ENCODE assay signal across 24 cellular contexts in genomic region chr2:218804817-218805216, GRCh38. TPM values are rescaled to one million over a fixed set of nuclear protein-coding genes. Genes with fewer than 3 reads are reported as not detected.
DNase-seq lines count a peak whose midpoint lies in the region; ATAC-seq and TF ChIP-seq lines count a peak whose summit lies in the region.
"Had no signal": no experiment of that assay in that cellular context is flagged by ENCODE, and none has a peak within 500 bp of the region (broad histone marks: within the 10 kb centered on the region; RNA-seq: fewer than 3 reads in every experiment).

No MANE protein-coding gene starts in this region.

- no peak overlapping the region for H3K9ac ChIP-seq in rectal smooth muscle tissue (ENCODE audit: low read length)

- ATAC-seq in left cardiac atrium, result no peak
- ATAC-seq in GM21576 (IDR thresholded peaks at IDR 0.05; ENCODE audit: unreplicated experiment), result no peak
- ATAC-seq: CD8-positive, alpha-beta T cell; HCT116 had no signal

- WGBS in esophagus muscularis mucosa, result 80% methylated on average over 1 of the region's 1 CpG
- 92 to 93% methylated on average over 1 of the region's 1 CpG for WGBS in lower leg skin, 2 donors

- intact Hi-C loops in left ventricle myocardium inferior (cut with micrococcal nuclease), result no loop called here
- intact Hi-C loops in left cardiac atrium (cut with DNase I), result no loop called here
- intact Hi-C loops in esophagus muscularis mucosa (cut with DNase I), result no loop called here
- intact Hi-C loops in vagina (cut with DNase I), result no loop called here
- intact Hi-C loops in lower leg skin (cut with DNase I; ENCODE audit: low total_unique reads), result no loop called here

- H3K27me3 ChIP-seq in left ventricle myocardium inferior (ENCODE audit: low read depth), result no peaks in the 10 kb centered on the region
- no peaks in the 10 kb centered on the region for H3K27me3 ChIP-seq in esophagus muscularis mucosa
- H3K27me3 ChIP-seq in rectal smooth muscle tissue (ENCODE audit: control insufficient read depth, insufficient read depth, low read length), result no peaks in the 10 kb centered on the region
- no peaks in the 10 kb centered on the region for H3K27me3 ChIP-seq in vagina
- H3K27me3 ChIP-seq: Peyer's patch had no signal

- peaks cover 19% of the 10 kb centered on the region for H3K4me1 ChIP-seq in left ventricle myocardium inferior
- H3K4me1 ChIP-seq in esophagus muscularis mucosa, result peaks cover 0 to 27% (median 25%) of the 10 kb centered on the region in 4 donors
- peaks cover 14% of the 10 kb centered on the region for H3K4me1 ChIP-seq in rectal smooth muscle tissue (ENCODE audit: control insufficient read depth, insufficient read depth, low read length)
- peaks cover 40% of the 10 kb centered on the region for H3K4me1 ChIP-seq in vagina

- TF ChIP-seq CTCF in left ventricle myocardium inferior (IDR thresholded peaks at IDR 0.05; ENCODE audit: borderline replicate concordance), result no peak
- no peak for TF ChIP-seq CTCF in esophagus muscularis mucosa (IDR thresholded peaks at IDR 0.05)
- TF ChIP-seq CTCF in vagina (IDR thresholded peaks at IDR 0.05), result no peak
- no peak for TF ChIP-seq CTCF in lower leg skin (IDR thresholded peaks at IDR 0.05)

- TF ChIP-seq POLR2A in esophagus muscularis mucosa (IDR thresholded peaks at IDR 0.05; ENCODE audit: low read depth) (no peak), vagina (IDR thresholded peaks at IDR 0.05) (no peak), lower leg skin (IDR thresholded peaks at IDR 0.05) (no peak)

- no peak for TF ChIP-seq EP300 in esophagus muscularis mucosa (IDR thresholded peaks at IDR 0.05)

- peaks cover 6% of the 10 kb centered on the region for H3K36me3 ChIP-seq in left ventricle myocardium inferior
- no peaks in the 10 kb centered on the region for H3K36me3 ChIP-seq in esophagus muscularis mucosa
- H3K36me3 ChIP-seq in rectal smooth muscle tissue (ENCODE audit: control insufficient read depth, insufficient read depth, low read length), result no peaks in the 10 kb centered on the region
- H3K36me3 ChIP-seq in vagina, result no peaks in the 10 kb centered on the region
- H3K36me3 ChIP-seq: Peyer's patch had no signal

- DNase-seq in left ventricle myocardium inferior (no peak), left cardiac atrium (no peak), esophagus muscularis mucosa (ENCODE audit: extremely low spot score) (peak; percentile 17), vagina (ENCODE audit: extremely low spot score in 2 of 2) (peak in 1 of 2 donors; percentile 27), lower leg skin (ENCODE audit: low spot score in 2 of 2) (no peak)
- DNase-seq in central memory CD4-positive, alpha-beta T cell, result no peak
- DNase-seq: AML-193; C1 segment of cervical spinal cord; CD8-positive, alpha-beta T cell; DMS153; IMR-90; NCI-H1694 treated with DMSO at 0.1 percent for 48 hours; NCI-H2081 treated with DMSO at 0.1 percent for 48 hours; NCI-H446; NCI-H526; Peyer's patch had no signal

- no peak overlapping the region for H3K4me3 ChIP-seq in left ventricle myocardium inferior
- H3K4me3 ChIP-seq in esophagus muscularis mucosa, result no peak overlapping the region
- H3K4me3 ChIP-seq in rectal smooth muscle tissue (ENCODE audit: low read length), result no peak overlapping the region
- H3K4me3 ChIP-seq in vagina, result no peak overlapping the region
- no peak overlapping the region for H3K4me3 ChIP-seq in lower leg skin (ENCODE audit: low read depth, poor library complexity, severe bottlenecking)
- H3K4me3 ChIP-seq: Peyer's patch had no signal

- H3K9me3 ChIP-seq in left ventricle myocardium inferior (replicated peaks), result peaks cover 19% of the 10 kb centered on the region
- H3K9me3 ChIP-seq in esophagus muscularis mucosa, result peaks cover 0 to 6% (median 0%) of the 10 kb centered on the region in 4 donors
- H3K9me3 ChIP-seq in vagina, result peaks cover 5% of the 10 kb centered on the region
- H3K9me3 ChIP-seq: Peyer's patch had no signal

- H3K27ac ChIP-seq in left ventricle myocardium inferior (replicated peaks) (peak overlapping the region; percentile 82), esophagus muscularis mucosa (replicated peaks in 1 of 4) (peak overlapping the region in 3 of 4 donors; percentile 68 to 70 (median 70)), rectal smooth muscle tissue (ENCODE audit: low read depth, low read length) (peak overlapping the region; percentile 54), vagina (peak overlapping the region; percentile 33)

RNA-seq across cellular contexts. Expression of gene CYP27A1, which starts 22.9 kb away (rescaled TPM):
- total RNA-seq in left ventricle myocardium inferior (6.7 TPM), left cardiac atrium (10 to 100 TPM; 13.8 to 17.4 TPM), esophagus muscularis mucosa (10 to 100 TPM; 20.7 to 26.3 (median 23.6) TPM), vagina (30.0 TPM), lower leg skin (10 to 100 TPM; 12.9 to 35.2 (median 21.8) TPM)
- total RNA-seq: CD8-positive, alpha-beta T cell; HT1080 had no signal

RNA-seq across cellular contexts. Expression of gene PRKAG3, which starts 26.8 kb away (rescaled TPM):
- 0.14 TPM for total RNA-seq in left ventricle myocardium inferior
- under 1 TPM; 0.10 to 0.18 TPM for total RNA-seq in left cardiac atrium
- not detected for total RNA-seq in esophagus muscularis mucosa
- total RNA-seq in vagina, result not detected
- total RNA-seq in lower leg skin, result under 1 TPM in 1 of 4 donors, not detected in 3; 0.32 TPM
- total RNA-seq: A172; CD8-positive, alpha-beta T cell; Daoy; H1; HT1080; IMR-90; OCI-LY7; Peyer's patch had no signal

RNA-seq across cellular contexts. Expression of gene WNT6, which starts 54.8 kb away (rescaled TPM):
- 1.0 TPM for total RNA-seq in left ventricle myocardium inferior
- total RNA-seq in left cardiac atrium, result 1 to 10 TPM; 1.8 TPM
- total RNA-seq in esophagus muscularis mucosa, result 10 to 100 TPM in 2 of 4 donors, 1 to 10 TPM in 2; 2.9 to 14.3 (median 8.0) TPM
- 2.0 TPM for total RNA-seq in vagina
- 1 to 10 TPM; 1.3 to 5.5 (median 3.7) TPM for total RNA-seq in lower leg skin
- total RNA-seq: A172; CD8-positive, alpha-beta T cell; H1; HT1080; IMR-90; Peyer's patch had no signal
